ENCODE assay signal across 7 cellular contexts in the genomic region with DNA sequence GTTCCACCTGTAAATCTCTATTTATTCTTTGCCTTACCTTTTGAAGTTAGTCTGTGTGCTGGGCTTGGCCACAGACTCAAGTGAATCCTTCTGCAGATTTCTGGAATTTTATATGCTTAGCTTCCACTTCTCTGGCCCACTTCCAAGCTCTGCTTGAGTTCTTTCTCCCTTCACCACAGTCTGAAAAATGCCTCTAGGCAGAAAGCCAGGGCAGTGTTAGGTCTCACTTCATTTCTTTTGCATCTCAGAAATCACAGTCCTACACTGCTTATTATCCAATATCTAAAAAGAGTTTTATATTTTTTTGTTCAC. TPM values are rescaled to one million over a fixed set of nuclear protein-coding genes. Genes with fewer than 3 reads are reported as not detected.
DNase-seq lines count a peak whose midpoint lies in the region; ATAC-seq and TF ChIP-seq lines count a peak whose summit lies in the region.

No MANE protein-coding gene starts in this region.

- ATAC-seq in GM19035 (IDR thresholded peaks at IDR 0.05; ENCODE audit: unreplicated experiment) (no peak), HG03097 (IDR thresholded peaks at IDR 0.05; ENCODE audit: low FRiP score, unreplicated experiment) (no peak)

- H3K9me3 ChIP-seq in SK-N-MC (ENCODE audit: low read depth, low read length), result no peaks in the 10 kb centered on the region
- H3K9me3 ChIP-seq in cardiac muscle cell (ENCODE audit: low read depth), result no peaks in the 10 kb centered on the region
- no peaks in the 10 kb centered on the region for H3K9me3 ChIP-seq in smooth muscle cell (replicated peaks; ENCODE audit: low read depth)

- H3K36me3 ChIP-seq in SK-N-MC (ENCODE audit: insufficient read depth, low read length) (peaks cover 15% of the 10 kb centered on the region), cardiac muscle cell (peaks cover 4% of the 10 kb centered on the region), smooth muscle cell (ENCODE audit: low read depth) (peaks cover 1% of the 10 kb centered on the region)

- TF ChIP-seq CTCF in cardiac muscle cell (IDR thresholded peaks at IDR 0.05; ENCODE audit: low read depth, low read length) (no peak), smooth muscle cell (IDR thresholded peaks at IDR 0.05; ENCODE audit: borderline replicate concordance, insufficient read depth, poor library complexity, severe bottlenecking) (no peak)

- peak overlapping the region; percentile 34 for H3K4me2 ChIP-seq in smooth muscle cell

- H3K9ac ChIP-seq in SK-N-MC (ENCODE audit: insufficient read length), result no peak overlapping the region
- H3K9ac ChIP-seq in smooth muscle cell (ENCODE audit: low read depth), result no peak overlapping the region

- peaks cover 10% of the 10 kb centered on the region for H3K4me1 ChIP-seq in cardiac muscle cell (ENCODE audit: low read depth)
- H3K4me1 ChIP-seq in smooth muscle cell (ENCODE audit: low read depth), result no peaks in the 10 kb centered on the region

- H3K27me3 ChIP-seq in cardiac muscle cell (no peaks in the 10 kb centered on the region), smooth muscle cell (ENCODE audit: low read depth) (no peaks in the 10 kb centered on the region)

- peak; percentile 54 for DNase-seq in HCEC 1CT
- peak; percentile 79 for DNase-seq in SK-N-MC (ENCODE audit: low read depth, low spot score)
- peak; percentile 81 to 96 for DNase-seq in cardiac muscle cell (ENCODE audit: low read depth in 1 of 2, low spot score in 1 of 2)
- DNase-seq in smooth muscle cell (lab: John Stamatoyannopoulos, UW; ENCODE audit: unreplicated experiment), result no peak
- no peak for DNase-seq in SW480 (ENCODE audit: low spot score)

- peak overlapping the region; percentile 44 for H3K4me3 ChIP-seq in SK-N-MC
- H3K4me3 ChIP-seq in cardiac muscle cell, result no peak overlapping the region
- H3K4me3 ChIP-seq in smooth muscle cell, result no peak overlapping the region

- H3K79me2 ChIP-seq in smooth muscle cell (ENCODE audit: low read depth), result peaks cover 41% of the 10 kb centered on the region

- H3K27ac ChIP-seq in SK-N-MC (peak overlapping the region; percentile 55; the same call in 1 of the 2 replicates), cardiac muscle cell (peak overlapping the region; percentile 74), smooth muscle cell (ENCODE audit: low read depth) (peak overlapping the region; percentile 19)

- peaks cover 64% of the 10 kb centered on the region for H4K20me1 ChIP-seq in smooth muscle cell (ENCODE audit: low read depth)

- H2AFZ ChIP-seq in smooth muscle cell (ENCODE audit: low read depth), result no peak overlapping the region

- H3F3A ChIP-seq in smooth muscle cell (ENCODE audit: low read depth), result no peaks in the 10 kb centered on the region

RNA-seq across cellular contexts. Expression of a gene that starts 48.9 kb away (rescaled TPM):
- 7.5 and 11.1 TPM in 2 replicates for total RNA-seq in cardiac muscle cell
- polyA plus RNA-seq in cardiac muscle cell, result 4.5 and 7.2 TPM in 2 replicates
- 3.9 TPM in 1 of 2 replicates, not detected in the other for total RNA-seq in smooth muscle cell
- 1.6 and 1.8 TPM in 2 replicates for polyA plus RNA-seq in smooth muscle cell

Comparison
In these comparisons a context has a peak if more than half of its experiments do, and no peak if none do; other contexts are left out.
1. DNase-seq: peak in HCEC 1CT (single experiment), SK-N-MC (single experiment) and cardiac muscle cell (2 of 2); none in smooth muscle cell (single experiment) and SW480 (single experiment).
2. H3K27ac ChIP-seq: peak in every context shown above with its lines; median percentile 74 in cardiac muscle cell; 55 in SK-N-MC; 19 in smooth muscle cell.